Comparison of ENCODE assay signal across 39 cellular contexts in the genomic region with DNA sequence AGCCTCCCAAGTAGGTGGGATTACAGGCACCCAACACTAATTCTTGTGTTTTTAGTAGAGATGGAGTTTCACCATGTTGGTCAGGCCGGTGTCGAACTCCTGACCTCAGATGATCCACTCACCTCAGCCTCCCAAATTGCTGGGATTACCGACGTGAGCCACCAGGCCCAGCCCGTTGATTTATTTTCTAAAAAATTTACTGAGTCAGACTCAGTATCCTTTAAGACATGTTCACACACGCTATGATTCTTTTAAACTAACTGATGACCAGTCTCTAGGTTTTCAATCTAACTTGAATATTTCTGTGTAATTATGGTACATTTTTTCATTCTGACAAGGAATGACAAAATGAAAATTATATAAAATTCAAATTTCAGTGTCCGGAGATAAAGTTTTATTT.
"Had no signal": no experiment of that assay in that cellular context is flagged by ENCODE, and none has a peak within 500 bp of the region (broad histone marks: within the 10 kb centered on the region; RNA-seq: fewer than 3 reads in every experiment).

No MANE protein-coding gene starts in this region.

- H3K4me3 Mint-ChIP-seq: activated naive CD4-positive, alpha-beta T cell treated with anti-CD3 and anti-CD28 coated beads for 36 hours; activated naive CD4-positive, alpha-beta T cell treated with anti-CD3 and anti-CD28 coated beads, Interleukin-2, amount 10 ng/mL, durations not matched to agents 7 days and 5 days; activated naive CD4-positive, alpha-beta T cell treated with anti-CD3 and anti-CD28 coated beads, Interleukin-2, amount 50 U/mL, for 24 hours; activated naive CD8-positive, alpha-beta T cell; activated naive CD8-positive, alpha-beta T cell treated with anti-CD3 and anti-CD28 coated beads for 36 hours; activated naive CD8-positive, alpha-beta T cell treated with anti-CD3 and anti-CD28 coated beads, Interleukin-2, amount 10 ng/mL, durations not matched to agents 7 days and 5 days; activated naive CD8-positive, alpha-beta T cell treated with anti-CD3 and anti-CD28 coated beads, Interleukin-2, amount 50 U/mL, for 24 hours; activated T-cell treated with anti-CD3 and anti-CD28 coated beads, Interleukin-2, amount 50 U/mL, for 24 hours; activated T-cell treated with anti-CD3 and anti-CD28 coated beads, Interleukin-2, amount 50 U/mL, for 4 hours; activated T-cell treated with anti-CD3 and anti-CD28 coated beads, Interleukin-2, amount 50 U/mL, for 72 hours; activated T-helper 1 cell treated with anti-CD3 and anti-CD28 coated beads, Interleukin-12 subunit alpha, Interleukin-12 subunit beta, Interleukin-2, Interleukin-4 antibody, amounts not matched to agents 30 ng/mL and 10 ng/mL and 1 ng/mL, durations not matched to agents 14 hours and 24 hours and 36 hours; activated T-helper 17 cell treated with anti-CD3 and anti-CD28 coated beads, Interleukin-2, amount 50 U/mL, for 72 hours; brain; central memory CD8-positive, alpha-beta T cell had no signal

- ATAC-seq: activated naive CD4-positive, alpha-beta T cell treated with anti-CD3 and anti-CD28 coated beads, Interleukin-2, amount 50 U/mL, for 72 hours; activated naive CD8-positive, alpha-beta T cell treated with anti-CD3 and anti-CD28 coated beads, Interleukin-2, amount 50 U/mL, for 24 hours; activated T-cell treated with anti-CD3 and anti-CD28 coated beads, Interleukin-2, amount 50 U/mL, for 4 hours; activated T-cell treated with anti-CD3 and anti-CD28 coated beads, Interleukin-2, amount 50 U/mL, for 72 hours; activated T-helper 17 cell treated with anti-CD3 and anti-CD28 coated beads, Interleukin-2, amount 50 U/mL, for 72 hours; body of pancreas had no signal

- H3K36me3 Mint-ChIP-seq: activated naive CD4-positive, alpha-beta T cell treated with anti-CD3 and anti-CD28 coated beads, Interleukin-2, amount 10 ng/mL, durations not matched to agents 7 days and 5 days; activated naive CD4-positive, alpha-beta T cell treated with anti-CD3 and anti-CD28 coated beads, Interleukin-2, amount 50 U/mL, for 24 hours; activated naive CD8-positive, alpha-beta T cell; activated naive CD8-positive, alpha-beta T cell treated with anti-CD3 and anti-CD28 coated beads for 36 hours; activated naive CD8-positive, alpha-beta T cell treated with anti-CD3 and anti-CD28 coated beads, Interleukin-2, amount 10 ng/mL, durations not matched to agents 7 days and 5 days; brain had no signal

- H3K9me3 Mint-ChIP-seq: activated naive CD4-positive, alpha-beta T cell treated with anti-CD3 and anti-CD28 coated beads, Interleukin-2, amount 10 ng/mL, durations not matched to agents 7 days and 5 days; activated T-cell treated with anti-CD3 and anti-CD28 coated beads, Interleukin-2, amount 50 U/mL, for 24 hours; activated T-helper 1 cell treated with anti-CD3 and anti-CD28 coated beads, Interleukin-12 subunit alpha, Interleukin-12 subunit beta, Interleukin-2, Interleukin-4 antibody, amounts not matched to agents 30 ng/mL and 10 ng/mL and 1 ng/mL, durations not matched to agents 14 hours and 24 hours and 36 hours; activated T-helper 17 cell treated with anti-CD3 and anti-CD28 coated beads, Interleukin-2, amount 50 U/mL, for 72 hours had no signal

- H3K4me1 ChIP-seq: adrenal gland, ascending aorta, body of pancreas, breast epithelium had no signal

- H3K4me1 Mint-ChIP-seq: activated naive CD4-positive, alpha-beta T cell treated with anti-CD3 and anti-CD28 coated beads, Interleukin-2, amount 10 ng/mL, durations not matched to agents 7 days and 5 days; activated naive CD4-positive, alpha-beta T cell treated with anti-CD3 and anti-CD28 coated beads, Interleukin-2, amount 50 U/mL, for 24 hours; activated naive CD8-positive, alpha-beta T cell treated with anti-CD3 and anti-CD28 coated beads for 36 hours; activated naive CD8-positive, alpha-beta T cell treated with anti-CD3 and anti-CD28 coated beads, Interleukin-2, amount 10 ng/mL, durations not matched to agents 7 days and 5 days; activated naive CD8-positive, alpha-beta T cell treated with anti-CD3 and anti-CD28 coated beads, Interleukin-2, amount 50 U/mL, for 24 hours; activated T-helper 17 cell treated with anti-CD3 and anti-CD28 coated beads, Interleukin-2, amount 50 U/mL, for 72 hours; brain; central memory CD8-positive, alpha-beta T cell had no signal

- DNase-seq: activated effector memory CD4-positive, alpha-beta T cell treated with anti-CD3 and anti-CD28 coated beads, Interleukin-2, amount 50 U/mL, for 16 hours; activated effector memory CD4-positive, alpha-beta T cell treated with Interleukin-2 at 50 U/mL for 16 hours; activated gamma-delta T cell; activated gamma-delta T cell treated with Interleukin-2 at 50 U/mL for 16 hours; activated naive CD4-positive, alpha-beta T cell; activated naive CD4-positive, alpha-beta T cell treated with anti-CD3 and anti-CD28 coated beads for 36 hours; activated naive CD4-positive, alpha-beta T cell treated with anti-CD3 and anti-CD28 coated beads, Interleukin-2, amount 10 ng/mL, durations not matched to agents 7 days and 5 days; activated naive CD4-positive, alpha-beta T cell treated with anti-CD3 and anti-CD28 coated beads, Interleukin-2, amount 50 U/mL, for 16 hours; activated naive CD4-positive, alpha-beta T cell treated with Interleukin-2 at 50 U/mL for 16 hours; activated naive CD8-positive, alpha-beta T cell treated with anti-CD3 and anti-CD28 coated beads for 36 hours; activated naive CD8-positive, alpha-beta T cell treated with anti-CD3 and anti-CD28 coated beads, Interleukin-2, amount 10 ng/mL, durations not matched to agents 7 days and 5 days; activated naive CD8-positive, alpha-beta T cell treated with anti-CD3 and anti-CD28 coated beads, Interleukin-2, amount 50 U/mL, for 24 hours; activated T-cell treated with anti-CD3 and anti-CD28 coated beads, Interleukin-2, amount 50 U/mL, for 1 hour; activated T-cell treated with anti-CD3 and anti-CD28 coated beads, Interleukin-2, amount 50 U/mL, for 24 hours; activated T-cell treated with anti-CD3 and anti-CD28 coated beads, Interleukin-2, amount 50 U/mL, for 4 hours; activated T-cell treated with anti-CD3 and anti-CD28 coated beads, Interleukin-2, amount 50 U/mL, for 48 hours; activated T-cell treated with anti-CD3 and anti-CD28 coated beads, Interleukin-2, amount 50 U/mL, for 72 hours; adrenal gland; amniotic stem cell; amygdala; anterior cingulate cortex; aorta; body of pancreas; brain microvascular endothelial cell; caudate nucleus; central memory CD4-positive, alpha-beta T cell; cerebellar nuclear complex had no signal

- H3K27ac ChIP-seq: adrenal gland, ascending aorta, body of pancreas, brain microvascular endothelial cell, breast epithelium, cardiac muscle cell had no signal

- H3K27me3 ChIP-seq: adrenal gland, ascending aorta, body of pancreas, brain microvascular endothelial cell, breast epithelium, cardiac muscle cell had no signal

- H3K27me3 Mint-ChIP-seq: activated naive CD4-positive, alpha-beta T cell treated with anti-CD3 and anti-CD28 coated beads, Interleukin-2, amount 10 ng/mL, durations not matched to agents 7 days and 5 days; activated naive CD8-positive, alpha-beta T cell; activated naive CD8-positive, alpha-beta T cell treated with anti-CD3 and anti-CD28 coated beads for 36 hours; activated naive CD8-positive, alpha-beta T cell treated with anti-CD3 and anti-CD28 coated beads, Interleukin-2, amount 10 ng/mL, durations not matched to agents 7 days and 5 days; activated naive CD8-positive, alpha-beta T cell treated with anti-CD3 and anti-CD28 coated beads, Interleukin-2, amount 50 U/mL, for 24 hours; activated T-cell treated with anti-CD3 and anti-CD28 coated beads, Interleukin-2, amount 50 U/mL, for 24 hours; activated T-helper 17 cell treated with anti-CD3 and anti-CD28 coated beads, Interleukin-2, amount 50 U/mL, for 72 hours; brain; central memory CD8-positive, alpha-beta T cell had no signal

- H3K36me3 ChIP-seq: adrenal gland, ascending aorta, brain microvascular endothelial cell, breast epithelium, cardiac muscle cell had no signal

- H3K9me3 ChIP-seq: body of pancreas had no signal

- H3K4me3 ChIP-seq: adrenal gland, ascending aorta, body of pancreas, breast epithelium, cardiac muscle cell had no signal

- H3K27ac Mint-ChIP-seq: activated naive CD4-positive, alpha-beta T cell treated with anti-CD3 and anti-CD28 coated beads for 36 hours; activated naive CD4-positive, alpha-beta T cell treated with anti-CD3 and anti-CD28 coated beads, Interleukin-2, amount 10 ng/mL, durations not matched to agents 7 days and 5 days; activated naive CD4-positive, alpha-beta T cell treated with anti-CD3 and anti-CD28 coated beads, Interleukin-2, amount 50 U/mL, for 24 hours; activated naive CD4-positive, alpha-beta T cell treated with anti-CD3 and anti-CD28 coated beads, Interleukin-2, amount 50 U/mL, for 72 hours; activated naive CD8-positive, alpha-beta T cell; activated naive CD8-positive, alpha-beta T cell treated with anti-CD3 and anti-CD28 coated beads for 36 hours; activated naive CD8-positive, alpha-beta T cell treated with anti-CD3 and anti-CD28 coated beads, Interleukin-2, amount 10 ng/mL, durations not matched to agents 7 days and 5 days; activated naive CD8-positive, alpha-beta T cell treated with anti-CD3 and anti-CD28 coated beads, Interleukin-2, amount 50 U/mL, for 24 hours; activated T-cell treated with anti-CD3 and anti-CD28 coated beads, Interleukin-2, amount 50 U/mL, for 24 hours; activated T-cell treated with anti-CD3 and anti-CD28 coated beads, Interleukin-2, amount 50 U/mL, for 72 hours; activated T-helper 1 cell treated with anti-CD3 and anti-CD28 coated beads, Interleukin-12 subunit alpha, Interleukin-12 subunit beta, Interleukin-2, Interleukin-4 antibody, amounts not matched to agents 30 ng/mL and 10 ng/mL and 1 ng/mL, durations not matched to agents 14 hours and 24 hours and 36 hours; activated T-helper 17 cell treated with anti-CD3 and anti-CD28 coated beads, Interleukin-2, amount 50 U/mL, for 72 hours; activated T-helper 2 cell treated with anti-CD3 and anti-CD28 coated beads, Interferon-gamma antibody, Interleukin-2, Interleukin-4, amounts not matched to agents 10 μg/mL and 5 μg/mL and 100 μg/mL, durations not matched to agents 14 hours and 24 hours and 36 hours; brain had no signal

- FAIRE-seq: astrocyte had no signal
